In genomic region chr2:95316466-95317122, GRCh38 we compare ENCODE assay signal across 12 cellular contexts. TPM values are rescaled to one million over a fixed set of nuclear protein-coding genes. Genes with fewer than 3 reads are reported as not detected.
DNase-seq lines count a peak whose midpoint lies in the region; ATAC-seq and TF ChIP-seq lines count a peak whose summit lies in the region.
"Had no signal": no experiment of that assay in that cellular context is flagged by ENCODE, and none has a peak within 500 bp of the region (broad histone marks: within the 10 kb centered on the region; RNA-seq: fewer than 3 reads in every experiment).

No MANE protein-coding gene starts in this region.

- CTCF ChIA-PET in PC-9 (lab: Charles Lee) = interaction anchor here (0.5 to 3.0 kb wide), 2 partner anchors 84 to 215 kb away, joined by 7 to 14 read pairs; no protein-coding TSS in a partner anchor

- H2AFZ ChIP-seq in PC-9 = no peak overlapping the region; the same call in 1 of the 2 replicates

- ATAC-seq in HG03457 (IDR thresholded peaks at IDR 0.05; ENCODE audit: unreplicated experiment) = no peak
- no peak for ATAC-seq in Right ventricle myocardium superior (ENCODE audit: poor library complexity)

- 0 out of 2 replicates have a peak, but pooled peaks have one; percentile 38 for TF ChIP-seq CTCF in PC-9 (conservative IDR thresholded peaks at IDR 0.05)

- H3K79me2 ChIP-seq in PC-9 (ENCODE audit: low read depth) = peaks cover 8% of the 10 kb centered on the region; the same call in 1 of the 2 replicates

- H3K9me3 ChIP-seq in PC-9 (ENCODE audit: insufficient read depth, low read depth) = no peaks in the 10 kb centered on the region

- BruUV-seq in PC-9 (replicated peaks; lab: Mats Ljungman, UMichigan) = no TSS peak

- peaks cover 36% of the 10 kb centered on the region for H3F3A ChIP-seq in PC-9 (ENCODE audit: insufficient read depth, low read depth)

- peak overlapping the region; percentile 88 for H3K27ac ChIP-seq in PC-9

- intact Hi-C loops in PC-9 (cut with micrococcal nuclease; ENCODE audit: unreplicated experiment) = no loop called here
- intact Hi-C loops in Right ventricle myocardium superior (cut with DNase I) = no loop called here

- no peaks in the 10 kb centered on the region for H3K9me2 ChIP-seq in PC-9 (ENCODE audit: insufficient read depth)

- peak overlapping the region; percentile 46; the same call in 1 of the 2 replicates for H3K4me3 ChIP-seq in PC-9

- peak overlapping the region; percentile 83 for H3K4me2 ChIP-seq in PC-9

- H3K36me3 ChIP-seq in PC-9 (ENCODE audit: low read depth) = no peaks in the 10 kb centered on the region

- H4K20me1 ChIP-seq in PC-9 (ENCODE audit: insufficient read depth) = no peaks in the 10 kb centered on the region

- POLR2A ChIA-PET in PC-9 (lab: Charles Lee; ENCODE audit: unreplicated experiment) = no interaction called here

- DNase-seq in GM04503 (ENCODE audit: low read depth) (peak; percentile 65), PC-9 (peak in 1 of 2 experiments; percentile 93), fibroblast of gingiva (ENCODE audit: low read depth) (peak; percentile 91), stromal cell of bone marrow (ENCODE audit: low read depth) (peak; percentile 9), Right ventricle myocardium superior (no peak), T-helper 9 cell (no peak)
- DNase-seq: activated T-cell treated with anti-CD3 and anti-CD28 coated beads, Interleukin-2, amount 50 U/mL, for 1 hour; midbrain; NCI-H1048; NCI-H524 had no signal

- no peaks in the 10 kb centered on the region for H3K27me3 ChIP-seq in PC-9 (ENCODE audit: insufficient read depth, low read depth)

- H3K4me1 ChIP-seq in PC-9 (replicated peaks; ENCODE audit: insufficient read depth) = peaks cover 82% of the 10 kb centered on the region

RNA-seq across cellular contexts. Expression of gene KCNIP3, which starts 19.4 kb away (rescaled TPM):
- total RNA-seq in PC-9 (2021) (3.5 and 4.5 TPM in 2 replicates), Right ventricle myocardium superior (8.4 TPM)

RNA-seq across cellular contexts. Expression of gene PROM2, which starts 42.3 kb away (rescaled TPM):
- 129 and 147 TPM in 2 replicates for total RNA-seq in PC-9 (2021)
- total RNA-seq in Right ventricle myocardium superior = 0.54 TPM
- total RNA-seq: SK-MEL-5 had no signal

Comparison
In these comparisons a context has a peak if more than half of its experiments do, and no peak if none do; other contexts are left out.
1. DNase-seq: peak in GM04503 (single experiment), fibroblast of gingiva (single experiment) and stromal cell of bone marrow (single experiment); none in Right ventricle myocardium superior (single experiment) and T-helper 9 cell (single experiment).
2. RNA of gene PROM2, which starts 42.3 kb away (total RNA-seq): 129 to 147 TPM in PC-9; 0.54 TPM in Right ventricle myocardium superior (single experiment); every median in the first group is over 10 times any median in the second.